In the genomic region with DNA sequence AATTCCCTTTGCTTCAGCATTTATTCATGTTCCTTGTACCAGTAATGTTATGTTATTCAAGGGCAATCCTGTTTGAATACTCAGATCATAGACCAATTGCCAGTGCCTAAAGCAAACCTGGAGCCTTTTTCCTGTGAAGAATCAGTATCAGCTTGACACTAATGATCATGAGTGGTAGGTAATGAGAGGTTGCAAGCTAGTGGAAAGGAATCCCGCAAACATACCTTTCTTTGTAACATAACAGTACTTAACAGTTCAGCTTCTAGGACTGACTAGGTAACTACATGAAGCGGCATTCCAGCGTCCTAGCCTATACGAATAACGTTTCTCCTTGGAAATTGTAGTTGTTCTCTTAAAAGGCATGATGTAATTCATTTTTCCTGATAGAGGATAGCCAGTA, we compare ENCODE assay signal across 1 cellular context.
TF ChIP-seq lines count a peak whose summit lies in the region.

No MANE protein-coding gene starts in this region.

TF ChIP-seq in IMR-90, 13 proteins besides CTCF, POLR2A, EP300 and RAD21 (continued from another document):
- no peak for TF ChIP-seq CEBPB (IDR thresholded peaks at IDR 0.05; ENCODE audit: low read depth, low read length)
